In genomic region chr10:23891301-23891700, GRCh38 we compare ENCODE assay signal across 8 cellular contexts.
"Had no signal": no experiment of that assay in that cellular context is flagged by ENCODE, and none has a peak within 500 bp of the region (broad histone marks: within the 10 kb centered on the region; RNA-seq: fewer than 3 reads in every experiment).

No MANE protein-coding gene starts in this region.

- DNase-seq: IMR-90, KBM-7, KG1 had no signal

- H3K4me3 ChIP-seq: K562 had no signal

- H3K27ac Mint-ChIP-seq: IgD-negative memory B cell had no signal

- ATAC-seq: HepG2, K562 had no signal

- H3K4me1 Mint-ChIP-seq: IgD-negative memory B cell had no signal

- H3K36me3 Mint-ChIP-seq: IgD-negative memory B cell had no signal

- H3K9ac ChIP-seq: KMS-11 had no signal

- H3K4me2 ChIP-seq: KMS-11 had no signal

- H3K27me3 Mint-ChIP-seq: IgD-negative memory B cell had no signal

- H3K4me3 Mint-ChIP-seq: IgD-negative memory B cell had no signal

- H3K27ac ChIP-seq: HL-60, KMS-11 had no signal
